12 cellular contexts compared by ENCODE assay signal in genomic region chrX:2401590-2402360, GRCh38.
A peak's percentile ranks its signal among the peaks of the same experiment; 100 is the strongest.
DNase-seq lines count a peak whose midpoint lies in the region; ATAC-seq and TF ChIP-seq lines count a peak whose summit lies in the region.
"Had no signal": no experiment of that assay in that cellular context is flagged by ENCODE, and none has a peak within 500 bp of the region (broad histone marks: within the 10 kb centered on the region; RNA-seq: fewer than 3 reads in every experiment).

No MANE protein-coding gene starts in this region.

- H3K4me3 ChIP-seq in HEK293 (ENCODE audit: low read depth, low read length) (no peak overlapping the region), colonic mucosa (no peak overlapping the region), skin epidermis (peak overlapping the region in 5 of 7 experiments; percentile 5 to 28 (median 8))
- H3K4me3 ChIP-seq: ovary had no signal

- peak overlapping the region; percentile 81 for H3K27ac ChIP-seq in HEK293 (ENCODE audit: extremely low read depth, low read depth, low read length)
- H3K27ac ChIP-seq in colonic mucosa = peak overlapping the region; percentile 61
- peak overlapping the region in 20 of 21 experiments; percentile 43 to 91 (median 81) for H3K27ac ChIP-seq in skin epidermis
- H3K27ac ChIP-seq: ovary had no signal

- peak overlapping the region in 1 of 2 donors; percentile 57 for H3K9ac ChIP-seq in colonic mucosa (ENCODE audit: low read depth in 2 of 2, low read length in 2 of 2)

- TF ChIP-seq CTCF in HEK293 (tag by site-specific recombination; IDR thresholded peaks at IDR 0.05) (no peak), colonic mucosa (IDR thresholded peaks at IDR 0.05) (no peak)

- CTCF ChIA-PET in HEK293 (lab: Yijun Ruan, JAX) = no interaction called here

- H3K9me3 ChIP-seq in HEK293 (ENCODE audit: control insufficient read depth, insufficient read depth, low read depth, low read length) = no peaks in the 10 kb centered on the region
- no peaks in the 10 kb centered on the region for H3K9me3 ChIP-seq in colonic mucosa

- DNase-seq in colonic mucosa = no peak
- DNase-seq in left colon = peak; percentile 21 to 38
- DNase-seq in DMS153 treated with DMSO at 0.1 percent for 48 hours (lab: John Stamatoyannopoulos, UW; ENCODE audit: unreplicated experiment) = no peak
- no peak for DNase-seq in SKM-1 (lab: John Stamatoyannopoulos, UW; ENCODE audit: unreplicated experiment)
- DNase-seq in HCEC 1CT = no peak
- DNase-seq: activated CD4-positive, alpha-beta T cell treated with anti-CD3 and anti-CD28 coated beads for 36 hours; activated naive CD8-positive, alpha-beta T cell treated with anti-CD3 and anti-CD28 coated beads for 36 hours; DMS153; ovary had no signal

- ATAC-seq in left colon (peak; percentile 76), HG03565 (IDR thresholded peaks at IDR 0.05; ENCODE audit: unreplicated experiment) (no peak)
- ATAC-seq: activated CD4-positive, alpha-beta T cell treated with anti-CD3 and anti-CD28 coated beads for 36 hours had no signal

- no peaks in the 10 kb centered on the region for H3K27me3 ChIP-seq in colonic mucosa
- H3K27me3 ChIP-seq: ovary had no signal

- H3K4me1 ChIP-seq in HEK293 (ENCODE audit: control insufficient read depth, insufficient read depth, low read length) (peaks cover 23% of the 10 kb centered on the region), colonic mucosa (no peaks in the 10 kb centered on the region)

- H3K36me3 ChIP-seq in HEK293 (ENCODE audit: control insufficient read depth in 2 of 2, insufficient read depth in 1 of 2, low read length in 2 of 2) (peaks cover 0 to under 1% of the 10 kb centered on the region in 2 experiments; a peak in 2 of 3 replicates), colonic mucosa (no peaks in the 10 kb centered on the region)
- H3K36me3 ChIP-seq: ovary had no signal

- intact Hi-C loops in colonic mucosa (cut with DNase I) = no loop called here
- intact Hi-C loops in left colon (cut with DNase I, micrococcal nuclease) = no loop called here

- POLR2A ChIA-PET in HEK293 (lab: Yijun Ruan, JAX) = no interaction called here

TF ChIP-seq in HEK293, 187 proteins besides CTCF, POLR2A, EP300 and RAD21 (continues in another document):
- TF ChIP-seq BCL11B (tag by site-specific recombination; IDR thresholded peaks at IDR 0.05; ENCODE audit: low read depth) (no peak), SP3 (tag by site-specific recombination; IDR thresholded peaks at IDR 0.05) (no peak), GLI2 (tag by site-specific recombination; IDR thresholded peaks at IDR 0.05; ENCODE audit: borderline replicate concordance, low read depth) (peak; percentile 54; the same call in 1 of the 2 replicates), ZIC2 (tag by site-specific recombination; IDR thresholded peaks at IDR 0.05) (peak; percentile 73), TCF7L2 (IDR thresholded peaks at IDR 0.05; ENCODE audit: borderline replicate concordance, low read depth, low read length) (peak; percentile 98), EGR2 (tag by site-specific recombination; IDR thresholded peaks at IDR 0.05; ENCODE audit: low read depth) (peak; percentile 60; the same call in 1 of the 2 replicates), GFI1B (tag by site-specific recombination; IDR thresholded peaks at IDR 0.05) (peak; percentile 87), ZNF629 (tag by site-specific recombination; IDR thresholded peaks at IDR 0.05) (0 out of 2 replicates have a peak, but pooled peaks have one; percentile 28), KLF10 (tag by site-specific recombination; IDR thresholded peaks at IDR 0.05) (peak; percentile 34; the same call in 1 of the 2 replicates), SP7 (tag by site-specific recombination; IDR thresholded peaks at IDR 0.05) (peak; percentile 84), ZSCAN30 (tag by site-specific recombination; IDR thresholded peaks at IDR 0.05) (no peak), ZEB2 (tag by site-specific recombination; IDR thresholded peaks at IDR 0.05) (no peak), ZNF600 (tag by site-specific recombination; IDR thresholded peaks at IDR 0.05) (peak; percentile 60; the same call in 1 of the 2 replicates), ZNF140 (tag by site-specific recombination; IDR thresholded peaks at IDR 0.05) (no peak), ZNF837 (tag by site-specific recombination; IDR thresholded peaks at IDR 0.05) (no peak), ZNF157 (tag by site-specific recombination; IDR thresholded peaks at IDR 0.05) (no peak), ZNF791 (tag by site-specific recombination; IDR thresholded peaks at IDR 0.05) (no peak), ZNF211 (tag by site-specific recombination; IDR thresholded peaks at IDR 0.05; ENCODE audit: low read depth) (no peak), MZF1 (tag by site-specific recombination; IDR thresholded peaks at IDR 0.05; ENCODE audit: borderline replicate concordance) (no peak), TRIM28 (IDR thresholded peaks at IDR 0.05; ENCODE audit: borderline replicate concordance, low read length) (0 out of 2 replicates have a peak, but pooled peaks have one; percentile 47), PATZ1 (tag by site-specific recombination; IDR thresholded peaks at IDR 0.05) (peak; percentile 29; the same call in 1 of the 2 replicates), ZBTB17 (tag by site-specific recombination; IDR thresholded peaks at IDR 0.05) (no peak), KLF8 (tag by site-specific recombination; IDR thresholded peaks at IDR 0.05) (peak; percentile 33; the same call in 1 of the 2 replicates), OSR2 (tag by site-specific recombination; IDR thresholded peaks at IDR 0.05) (peak; percentile 98), ZXDB (tag by site-specific recombination; IDR thresholded peaks at IDR 0.05) (0 out of 2 replicates have a peak, but pooled peaks have one; percentile 35), ZBTB20 (tag by site-specific recombination; IDR thresholded peaks at IDR 0.05) (no peak)
- TF ChIP-seq, protein P1, sequence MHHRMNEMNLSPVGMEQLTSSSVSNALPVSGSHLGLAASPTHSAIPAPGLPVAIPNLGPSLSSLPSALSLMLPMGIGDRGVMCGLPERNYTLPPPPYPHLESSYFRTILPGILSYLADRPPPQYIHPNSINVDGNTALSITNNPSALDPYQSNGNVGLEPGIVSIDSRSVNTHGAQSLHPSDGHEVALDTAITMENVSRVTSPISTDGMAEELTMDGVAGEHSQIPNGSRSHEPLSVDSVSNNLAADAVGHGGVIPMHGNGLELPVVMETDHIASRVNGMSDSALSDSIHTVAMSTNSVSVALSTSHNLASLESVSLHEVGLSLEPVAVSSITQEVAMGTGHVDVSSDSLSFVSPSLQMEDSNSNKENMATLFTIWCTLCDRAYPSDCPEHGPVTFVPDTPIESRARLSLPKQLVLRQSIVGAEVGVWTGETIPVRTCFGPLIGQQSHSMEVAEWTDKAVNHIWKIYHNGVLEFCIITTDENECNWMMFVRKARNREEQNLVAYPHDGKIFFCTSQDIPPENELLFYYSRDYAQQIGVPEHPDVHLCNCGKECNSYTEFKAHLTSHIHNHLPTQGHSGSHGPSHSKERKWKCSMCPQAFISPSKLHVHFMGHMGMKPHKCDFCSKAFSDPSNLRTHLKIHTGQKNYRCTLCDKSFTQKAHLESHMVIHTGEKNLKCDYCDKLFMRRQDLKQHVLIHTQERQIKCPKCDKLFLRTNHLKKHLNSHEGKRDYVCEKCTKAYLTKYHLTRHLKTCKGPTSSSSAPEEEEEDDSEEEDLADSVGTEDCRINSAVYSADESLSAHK (tag by site-specific recombination; IDR thresholded peaks at IDR 0.05) = no peak
- TF ChIP-seq, protein P2, sequence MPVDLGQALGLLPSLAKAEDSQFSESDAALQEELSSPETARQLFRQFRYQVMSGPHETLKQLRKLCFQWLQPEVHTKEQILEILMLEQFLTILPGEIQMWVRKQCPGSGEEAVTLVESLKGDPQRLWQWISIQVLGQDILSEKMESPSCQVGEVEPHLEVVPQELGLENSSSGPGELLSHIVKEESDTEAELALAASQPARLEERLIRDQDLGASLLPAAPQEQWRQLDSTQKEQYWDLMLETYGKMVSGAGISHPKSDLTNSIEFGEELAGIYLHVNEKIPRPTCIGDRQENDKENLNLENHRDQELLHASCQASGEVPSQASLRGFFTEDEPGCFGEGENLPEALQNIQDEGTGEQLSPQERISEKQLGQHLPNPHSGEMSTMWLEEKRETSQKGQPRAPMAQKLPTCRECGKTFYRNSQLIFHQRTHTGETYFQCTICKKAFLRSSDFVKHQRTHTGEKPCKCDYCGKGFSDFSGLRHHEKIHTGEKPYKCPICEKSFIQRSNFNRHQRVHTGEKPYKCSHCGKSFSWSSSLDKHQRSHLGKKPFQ (tag by site-specific recombination; IDR thresholded peaks at IDR 0.05) = peak; percentile 54
- TF ChIP-seq, protein P3, sequence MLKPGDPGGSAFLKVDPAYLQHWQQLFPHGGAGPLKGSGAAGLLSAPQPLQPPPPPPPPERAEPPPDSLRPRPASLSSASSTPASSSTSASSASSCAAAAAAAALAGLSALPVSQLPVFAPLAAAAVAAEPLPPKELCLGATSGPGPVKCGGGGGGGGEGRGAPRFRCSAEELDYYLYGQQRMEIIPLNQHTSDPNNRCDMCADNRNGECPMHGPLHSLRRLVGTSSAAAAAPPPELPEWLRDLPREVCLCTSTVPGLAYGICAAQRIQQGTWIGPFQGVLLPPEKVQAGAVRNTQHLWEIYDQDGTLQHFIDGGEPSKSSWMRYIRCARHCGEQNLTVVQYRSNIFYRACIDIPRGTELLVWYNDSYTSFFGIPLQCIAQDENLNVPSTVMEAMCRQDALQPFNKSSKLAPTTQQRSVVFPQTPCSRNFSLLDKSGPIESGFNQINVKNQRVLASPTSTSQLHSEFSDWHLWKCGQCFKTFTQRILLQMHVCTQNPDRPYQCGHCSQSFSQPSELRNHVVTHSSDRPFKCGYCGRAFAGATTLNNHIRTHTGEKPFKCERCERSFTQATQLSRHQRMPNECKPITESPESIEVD (tag by site-specific recombination; IDR thresholded peaks at IDR 0.05) = peak; percentile 89

Comparison
In these comparisons a context has a peak if more than half of its experiments do, and no peak if none do; other contexts are left out.
1. H3K4me3 ChIP-seq: peak in skin epidermis (5 of 7); none in HEK293 (single experiment) and colonic mucosa (single experiment).
2. DNase-seq: peak in left colon (2 of 2); none in colonic mucosa (single experiment), DMS153 treated with DMSO at 0.1 percent for 48 hours (single experiment), SKM-1 (single experiment) and HCEC 1CT (single experiment).
3. Peak in every context shown above with its lines, with median percentiles within 50 percentile points of each other: H3K27ac ChIP-seq.